Comparison of ENCODE assay signal across 8 cellular contexts in the genomic region with DNA sequence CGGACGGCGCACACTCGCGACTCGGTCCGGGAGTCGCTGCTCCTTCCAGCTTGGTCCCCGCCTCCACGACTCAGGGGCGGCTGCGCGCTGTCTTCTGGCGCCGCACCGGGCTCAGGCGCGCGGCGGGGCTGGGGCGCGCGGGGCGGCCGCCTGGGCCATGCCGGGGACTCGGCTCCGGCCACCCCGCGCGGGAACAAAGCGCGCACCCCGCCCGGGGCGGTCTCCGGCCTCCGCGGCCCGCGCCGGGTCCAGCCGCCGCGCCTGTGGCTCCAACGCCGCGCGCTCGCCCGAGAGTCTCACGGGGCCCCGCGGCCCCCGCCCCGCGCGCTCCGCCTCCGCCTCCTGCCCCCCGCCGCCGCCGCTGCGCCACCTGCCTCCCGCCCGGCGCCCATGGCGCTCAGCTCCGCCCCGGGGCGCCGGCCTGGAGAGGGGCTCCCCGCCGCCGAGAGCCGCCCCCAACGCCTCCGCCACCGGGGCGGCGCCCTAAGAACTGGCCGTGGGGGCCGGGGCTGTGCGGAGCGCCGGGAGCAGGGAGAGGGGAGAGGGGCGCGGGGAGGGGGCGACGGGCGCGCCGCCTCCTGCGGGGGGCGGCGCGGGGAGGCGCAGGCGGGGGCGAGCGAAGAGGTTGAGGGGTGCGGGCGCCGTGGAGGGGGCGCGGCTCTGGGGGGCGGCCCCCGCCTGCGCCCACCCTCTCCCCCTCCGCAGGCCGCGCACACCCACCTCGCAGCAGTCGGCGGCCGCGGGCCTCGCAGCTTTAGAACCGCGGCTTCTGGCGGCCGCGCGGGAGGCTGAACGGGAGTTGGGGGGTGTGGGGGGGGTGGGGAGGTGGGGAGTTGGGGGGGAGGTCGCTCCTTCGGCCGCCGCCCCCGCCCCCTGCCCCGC. TPM values are rescaled to one million over a fixed set of nuclear protein-coding genes. Genes with fewer than 3 reads are reported as not detected.
A peak's percentile ranks its signal among the peaks of the same experiment; 100 is the strongest.
DNase-seq lines count a peak whose midpoint lies in the region; ATAC-seq, FAIRE-seq and TF ChIP-seq lines count a peak whose summit lies in the region.

No MANE protein-coding gene starts in this region.

- H3K4me1 ChIP-seq in lung (ENCODE audit: control insufficient read depth in 2 of 2, insufficient read depth in 2 of 2, low read length in 2 of 2) (peaks cover 0 to 16% of the 10 kb centered on the region in 2 donors), foreskin keratinocyte (no peaks in the 10 kb centered on the region)

- peak; percentile 41 for ATAC-seq in GM21381 (IDR thresholded peaks at IDR 0.05; ENCODE audit: unreplicated experiment)
- no peak for ATAC-seq in lung (ENCODE audit: insufficient read depth, low FRiP score)
- ATAC-seq in GM21619 (IDR thresholded peaks at IDR 0.05; ENCODE audit: unreplicated experiment), result no peak
- ATAC-seq in foreskin keratinocyte, result no peak

- H3K36me3 ChIP-seq in lung (ENCODE audit: control insufficient read depth in 2 of 2, insufficient read depth in 2 of 2, low read length in 2 of 2), result no peaks in the 10 kb centered on the region

- H3K4me3 ChIP-seq in lung, result peak overlapping the region; percentile 60

- 0 to 1% methylated on average over 26 to 131 of the region's 132 CpGs for whole genome bisulfite sequencing in lung, 2 donors

- TF ChIP-seq CTCF in lung (IDR thresholded peaks at IDR 0.05; ENCODE audit: control extremely low read depth, extremely low read depth), result no peak
- TF ChIP-seq CTCF in foreskin keratinocyte (conservative IDR thresholded peaks at IDR 0.05), result no peak

- DNase-seq in COR-L47 (lab: John Stamatoyannopoulos, UW), result peak; percentile 44
- peak; percentile 37 for DNase-seq in UCSD-AML1 (lab: John Stamatoyannopoulos, UW; ENCODE audit: unreplicated experiment)
- DNase-seq in lung (ENCODE audit: low spot score), result no peak
- DNase-seq in GF-D8 (lab: John Stamatoyannopoulos, UW), result no peak
- no peak for DNase-seq in foreskin keratinocyte
- DNase-seq in HTR-8/SVneo (ENCODE audit: insufficient read length, low spot score), result no peak

- H3K27me3 ChIP-seq in lung (ENCODE audit: control insufficient read depth, insufficient read depth) (no peaks in the 10 kb centered on the region), foreskin keratinocyte (peaks cover 85% of the 10 kb centered on the region)

- FAIRE-seq in HTR-8/SVneo (lab: Jason Lieb, UNC), result no peak

- H3K27ac ChIP-seq in lung (ENCODE audit: low read depth in 1 of 2, low read length in 1 of 2) (peak overlapping the region; percentile 15 to 80), foreskin keratinocyte (no peak overlapping the region)

- H3K9me3 ChIP-seq in lung (ENCODE audit: control insufficient read depth in 2 of 2, insufficient read depth in 1 of 2, low read length in 1 of 2), result peaks cover 0 to 5% of the 10 kb centered on the region in 2 donors

RNA-seq across cellular contexts. Expression of gene CBFA2T3, which starts 35.7 kb away (rescaled TPM):
- total RNA-seq in lung, result 10 to 100 TPM in 1 of 2 donors, 1 to 10 TPM in 1; 4.7 to 11.8 TPM
- 1 to 10 TPM; 6.2 to 7.0 TPM for polyA plus RNA-seq in lung
- 0.18 and 0.20 TPM in 2 replicates for total RNA-seq in foreskin keratinocyte
- polyA plus RNA-seq in foreskin keratinocyte, result 0.09 and 0.18 TPM in 2 replicates

Comparison
In these comparisons a context has a peak if more than half of its experiments do, and no peak if none do; other contexts are left out.
1. DNase-seq: peak in COR-L47 (single experiment) and UCSD-AML1 (single experiment); none in lung (single experiment), GF-D8 (single experiment), foreskin keratinocyte (0 of 2) and HTR-8/SVneo (single experiment).